11 cellular contexts compared by ENCODE assay signal in the genomic region with DNA sequence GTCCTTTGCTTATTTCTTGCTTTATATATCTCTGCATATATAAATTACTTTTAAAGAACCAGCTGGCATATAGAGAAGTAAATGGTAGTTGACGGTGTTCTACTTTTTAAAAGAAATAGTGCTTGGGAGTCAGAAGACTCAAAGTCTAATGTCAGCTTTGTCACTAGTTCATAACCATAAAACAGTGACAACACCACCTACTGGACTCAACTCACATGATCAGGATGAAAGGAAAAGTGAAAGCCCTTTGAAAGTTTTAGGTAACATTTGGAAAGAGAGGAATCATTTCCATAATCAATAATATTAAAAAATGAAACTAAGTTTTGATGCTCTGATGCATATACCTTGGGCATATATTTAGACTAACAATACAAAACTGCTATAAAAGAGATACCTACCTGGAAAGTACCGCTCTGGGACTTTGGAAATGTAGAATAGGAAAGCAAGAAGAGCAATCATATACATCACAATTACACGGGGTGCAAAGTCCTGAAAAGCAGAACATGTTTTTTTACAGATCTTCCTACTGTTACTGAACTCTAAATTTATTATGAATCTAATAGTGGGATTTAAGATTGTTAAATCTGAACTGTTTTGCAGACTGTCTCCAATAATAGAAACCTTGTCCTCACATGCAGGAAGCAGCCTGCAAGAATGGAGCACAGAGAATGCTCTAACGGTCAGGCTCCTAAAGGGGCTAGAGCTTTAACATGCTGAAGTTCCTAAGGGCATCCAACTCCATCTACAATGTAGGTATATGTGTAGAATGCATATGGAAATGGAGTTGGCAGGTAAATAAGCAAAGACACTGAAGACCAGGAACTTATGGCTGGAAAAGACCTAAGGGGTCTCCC. TPM values are rescaled to one million over a fixed set of nuclear protein-coding genes. Genes with fewer than 3 reads are reported as not detected.
DNase-seq lines count a peak whose midpoint lies in the region; ATAC-seq and TF ChIP-seq lines count a peak whose summit lies in the region.
"Had no signal": no experiment of that assay in that cellular context is flagged by ENCODE, and none has a peak within 500 bp of the region (broad histone marks: within the 10 kb centered on the region; RNA-seq: fewer than 3 reads in every experiment).

No MANE protein-coding gene starts in this region.

- peak overlapping the region; percentile 13 for H3K27ac Mint-ChIP-seq in T-helper 2 cell treated with Interferon-gamma antibody and Interleukin-4, amounts not matched to agents 5 μg/mL and 100 μg/mL, for 36 hours
- H3K27ac Mint-ChIP-seq in neural progenitor cell: no peak overlapping the region
- H3K27ac Mint-ChIP-seq: activated T-helper 1 cell treated with anti-CD3 and anti-CD28 coated beads, Interleukin-12 subunit alpha, Interleukin-12 subunit beta, Interleukin-2, Interleukin-4 antibody, amounts not matched to agents 30 ng/mL and 10 ng/mL and 1 ng/mL, durations not matched to agents 14 hours and 24 hours and 36 hours had no signal

- no peaks in the 10 kb centered on the region for H3F3A ChIP-seq in neural progenitor cell (ENCODE audit: low read depth)

- ATAC-seq in HG02981 (IDR thresholded peaks at IDR 0.05; ENCODE audit: unreplicated experiment) (peak; percentile 60), HG03439 (IDR thresholded peaks at IDR 0.05; ENCODE audit: unreplicated experiment) (no peak)

- H3K27ac ChIP-seq in neural progenitor cell: no peak overlapping the region

- peaks cover 14% of the 10 kb centered on the region for H3K36me3 ChIP-seq in adipocyte (ENCODE audit: control insufficient read depth, insufficient read depth, low read length, severe bottlenecking)
- H3K36me3 ChIP-seq in neural progenitor cell: no peaks in the 10 kb centered on the region

- H3K4me2 ChIP-seq in neural progenitor cell: no peak overlapping the region

- peaks cover 5% of the 10 kb centered on the region for H3K4me1 ChIP-seq in adipocyte (ENCODE audit: control insufficient read depth, insufficient read depth, low read length)
- no peaks in the 10 kb centered on the region for H3K4me1 ChIP-seq in neural progenitor cell

- no peaks in the 10 kb centered on the region for H3K79me2 ChIP-seq in neural progenitor cell (ENCODE audit: low read depth)

- H3K4me3 Mint-ChIP-seq in T-helper 2 cell treated with Interferon-gamma antibody and Interleukin-4, amounts not matched to agents 5 μg/mL and 100 μg/mL, for 36 hours: no peak overlapping the region
- no peak overlapping the region for H3K4me3 Mint-ChIP-seq in neural progenitor cell
- H3K4me3 Mint-ChIP-seq: activated T-helper 1 cell treated with anti-CD3 and anti-CD28 coated beads, Interleukin-12 subunit alpha, Interleukin-12 subunit beta, Interleukin-2, Interleukin-4 antibody, amounts not matched to agents 30 ng/mL and 10 ng/mL and 1 ng/mL, durations not matched to agents 14 hours and 24 hours and 36 hours had no signal

- H3K4me3 ChIP-seq in adipocyte (ENCODE audit: low read length) (no peak overlapping the region), neural progenitor cell (no peak overlapping the region)

- H3K27me3 ChIP-seq in adipocyte (replicated peaks; ENCODE audit: control insufficient read depth, insufficient read depth, low read length): no peaks in the 10 kb centered on the region
- no peaks in the 10 kb centered on the region for H3K27me3 ChIP-seq in neural progenitor cell

- no peak for DNase-seq in T-helper 2 cell treated with Interferon-gamma antibody and Interleukin-4, amounts not matched to agents 5 μg/mL and 100 μg/mL, for 36 hours (ENCODE audit: low spot score)
- no peak for DNase-seq in T-helper 2 cell
- peak; percentile 4 for DNase-seq in adipocyte (ENCODE audit: low read depth)
- DNase-seq in neural progenitor cell (ENCODE audit: low spot score): no peak
- DNase-seq in NCI-H2029 (lab: John Stamatoyannopoulos, UW): no peak
- no peak for DNase-seq in HPDE6-E6E7 (ENCODE audit: extremely low spot score)
- DNase-seq: NCI-H1417 treated with DMSO at 0.1 percent for 48 hours; stimulated activated CD8-positive, alpha-beta memory T cell treated with anti-CD3 and anti-CD28 coated beads, Interleukin-4, amount 100 ng/mL, for 48 hours had no signal

- no peaks in the 10 kb centered on the region for H4K20me1 ChIP-seq in neural progenitor cell (ENCODE audit: low read depth)

- H3K9me3 ChIP-seq in adipocyte (ENCODE audit: control insufficient read depth, low read length) (no peaks in the 10 kb centered on the region), neural progenitor cell (ENCODE audit: low read depth) (no peaks in the 10 kb centered on the region)

- H3K4me1 Mint-ChIP-seq in T-helper 2 cell treated with Interferon-gamma antibody and Interleukin-4, amounts not matched to agents 5 μg/mL and 100 μg/mL, for 36 hours (ENCODE audit: low read depth): peaks cover 8% of the 10 kb centered on the region
- no peaks in the 10 kb centered on the region for H3K4me1 Mint-ChIP-seq in neural progenitor cell

- no peak overlapping the region for H3K9ac ChIP-seq in adipocyte (ENCODE audit: low read length)
- H3K9ac ChIP-seq in neural progenitor cell: no peak overlapping the region

- no peak overlapping the region for H2AFZ ChIP-seq in neural progenitor cell (replicated peaks)

- H3K36me3 Mint-ChIP-seq in T-helper 2 cell treated with Interferon-gamma antibody and Interleukin-4, amounts not matched to agents 5 μg/mL and 100 μg/mL, for 36 hours (ENCODE audit: low read depth): peaks cover 19% of the 10 kb centered on the region
- peaks cover 17% of the 10 kb centered on the region for H3K36me3 Mint-ChIP-seq in neural progenitor cell

- peak; percentile 13 for TF ChIP-seq CTCF in neural progenitor cell (IDR thresholded peaks at IDR 0.05)

- no peaks in the 10 kb centered on the region for H3K9me3 Mint-ChIP-seq in T-helper 2 cell treated with Interferon-gamma antibody and Interleukin-4, amounts not matched to agents 5 μg/mL and 100 μg/mL, for 36 hours
- H3K9me3 Mint-ChIP-seq in neural progenitor cell: no peaks in the 10 kb centered on the region
- H3K9me3 Mint-ChIP-seq: activated T-helper 1 cell treated with anti-CD3 and anti-CD28 coated beads, Interleukin-12 subunit alpha, Interleukin-12 subunit beta, Interleukin-2, Interleukin-4 antibody, amounts not matched to agents 30 ng/mL and 10 ng/mL and 1 ng/mL, durations not matched to agents 14 hours and 24 hours and 36 hours had no signal

- no peaks in the 10 kb centered on the region for H3K27me3 Mint-ChIP-seq in T-helper 2 cell treated with Interferon-gamma antibody and Interleukin-4, amounts not matched to agents 5 μg/mL and 100 μg/mL, for 36 hours (ENCODE audit: low read depth)
- H3K27me3 Mint-ChIP-seq in neural progenitor cell (ENCODE audit: insufficient read depth, low read depth): no peaks in the 10 kb centered on the region

RNA-seq across cellular contexts. Expression of a gene that starts 15.6 kb away (rescaled TPM):
- 59.4 and 80.8 TPM in 2 replicates for total RNA-seq in neural progenitor cell (ENCODE audit: low replicate concordance)
